ENCODE assay signal across 21 cellular contexts in the genomic region with DNA sequence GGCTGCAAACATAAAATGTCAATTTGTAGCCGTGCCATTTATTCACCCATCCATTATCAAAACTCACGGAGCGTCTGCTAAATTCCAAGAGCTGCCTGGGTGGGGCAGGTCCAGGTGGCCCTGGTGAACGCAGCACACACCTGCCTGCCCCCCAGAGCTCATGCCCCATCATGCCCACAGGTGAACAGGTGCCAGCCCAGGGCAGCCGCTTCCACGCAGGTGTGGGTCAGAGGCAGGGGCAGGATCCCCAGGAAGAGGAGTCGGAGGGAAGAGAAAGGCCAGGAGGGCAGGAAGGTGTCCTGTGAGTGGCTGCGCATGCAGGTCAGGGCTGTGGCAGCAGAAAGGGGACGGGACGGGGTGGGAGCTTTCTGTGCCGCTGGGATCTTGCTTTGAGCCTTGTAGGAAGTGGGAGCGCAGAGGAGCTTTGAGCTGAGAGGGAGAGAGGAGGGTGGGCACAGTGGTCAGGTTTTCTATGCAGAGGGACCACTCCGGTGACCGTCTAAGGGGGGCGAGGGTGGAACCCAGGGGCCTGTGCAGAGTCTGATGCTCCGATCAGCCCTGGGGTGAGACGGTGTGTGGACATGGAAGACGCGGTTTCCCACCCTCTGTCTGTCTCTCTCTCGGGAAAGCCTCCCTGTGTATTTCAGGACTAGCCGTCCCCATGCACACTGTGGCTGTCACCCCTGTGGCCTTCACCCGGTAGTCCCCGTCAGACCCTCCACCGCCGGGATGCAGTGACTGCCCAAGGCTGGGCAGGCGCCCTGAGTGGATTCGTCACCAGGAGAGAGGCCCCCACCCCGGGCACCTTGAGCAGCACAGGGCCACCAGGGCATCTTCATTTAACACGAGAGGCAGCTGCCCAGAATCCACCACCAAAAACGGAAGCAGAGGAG. TPM values are rescaled to one million over a fixed set of nuclear protein-coding genes. Genes with fewer than 3 reads are reported as not detected.
"Had no signal": no experiment of that assay in that cellular context is flagged by ENCODE, and none has a peak within 500 bp of the region (broad histone marks: within the 10 kb centered on the region; RNA-seq: fewer than 3 reads in every experiment).

No MANE protein-coding gene starts in this region.

- H3K9me3 ChIP-seq: gastrocnemius medialis, mucosa of descending colon, SK-N-SH, upper lobe of left lung had no signal

- H3K27me3 ChIP-seq: brain microvascular endothelial cell, upper lobe of left lung had no signal

- H3K4me3 Mint-ChIP-seq: activated CD4-positive, alpha-beta memory T cell treated with anti-CD3 and anti-CD28 coated beads for 36 hours; activated naive CD8-positive, alpha-beta T cell treated with anti-CD3 and anti-CD28 coated beads for 36 hours; activated T-cell treated with anti-CD3 and anti-CD28 coated beads, Interleukin-2, amount 50 U/mL, for 4 hours; memory B cell; naive thymus-derived CD4-positive, alpha-beta T cell; stimulated activated naive CD8-positive, alpha-beta T cell treated with anti-CD3 and anti-CD28 coated beads, Interleukin-15, Interleukin-2, amounts not matched to agents 100 ng/mL and 50 ng/mL, for 24 hours; T-cell had no signal

- H3K36me3 ChIP-seq: brain microvascular endothelial cell, gastrocnemius medialis, heart right ventricle, upper lobe of left lung had no signal

- H3K27me3 Mint-ChIP-seq: memory B cell had no signal

- H3K9me3 Mint-ChIP-seq: activated T-cell treated with anti-CD3 and anti-CD28 coated beads, Interleukin-2, amount 50 U/mL, for 4 hours; stimulated activated naive CD8-positive, alpha-beta T cell treated with anti-CD3 and anti-CD28 coated beads, Interleukin-15, Interleukin-2, amounts not matched to agents 100 ng/mL and 50 ng/mL, for 24 hours; T-cell had no signal

- H3K27ac ChIP-seq: brain microvascular endothelial cell, gastrocnemius medialis, heart right ventricle, upper lobe of left lung, VCaP had no signal

- H3K4me1 Mint-ChIP-seq: activated naive CD8-positive, alpha-beta T cell treated with anti-CD3 and anti-CD28 coated beads for 36 hours; naive thymus-derived CD4-positive, alpha-beta T cell; T-cell had no signal

- ATAC-seq: activated T-cell treated with anti-CD3 and anti-CD28 coated beads, Interleukin-2, amount 50 U/mL, for 4 hours; gastrocnemius medialis; heart right ventricle; mucosa of descending colon; naive thymus-derived CD4-positive, alpha-beta T cell; T-cell had no signal

- H3K36me3 Mint-ChIP-seq: activated CD4-positive, alpha-beta memory T cell treated with anti-CD3 and anti-CD28 coated beads for 36 hours; activated naive CD8-positive, alpha-beta T cell treated with anti-CD3 and anti-CD28 coated beads for 36 hours; memory B cell; naive thymus-derived CD4-positive, alpha-beta T cell; T-cell had no signal

- H3K4me1 ChIP-seq: gastrocnemius medialis, heart right ventricle, upper lobe of left lung had no signal

- H3K9ac ChIP-seq: SK-N-SH had no signal

- H3K4me3 ChIP-seq: gastrocnemius medialis, heart right ventricle, mucosa of descending colon, upper lobe of left lung had no signal

- DNase-seq: activated CD4-positive, alpha-beta memory T cell treated with anti-CD3 and anti-CD28 coated beads for 36 hours; activated CD4-positive, alpha-beta T cell treated with anti-CD3 and anti-CD28 coated beads for 1 hour; activated effector memory CD4-positive, alpha-beta T cell treated with Interleukin-2 at 50 U/mL for 16 hours; activated naive CD8-positive, alpha-beta T cell treated with anti-CD3 and anti-CD28 coated beads for 36 hours; activated T-cell treated with anti-CD3 and anti-CD28 coated beads, Interleukin-2, amount 50 U/mL, for 4 hours; brain microvascular endothelial cell; gastrocnemius medialis; naive thymus-derived CD4-positive, alpha-beta T cell; nucleus accumbens; SK-N-SH; small intestine; stimulated activated CD4-positive, alpha-beta T cell treated with anti-CD3 and anti-CD28 coated beads, Interleukin-4, amount 100 ng/mL, for 4 hours; stimulated activated CD8-positive, alpha-beta memory T cell treated with anti-CD3 and anti-CD28 coated beads, Interleukin-4, amount 100 ng/mL, for 48 hours; T-cell had no signal

- H3K27ac Mint-ChIP-seq: activated CD4-positive, alpha-beta memory T cell treated with anti-CD3 and anti-CD28 coated beads for 36 hours; activated naive CD8-positive, alpha-beta T cell treated with anti-CD3 and anti-CD28 coated beads for 36 hours; memory B cell; stimulated activated naive CD8-positive, alpha-beta T cell treated with anti-CD3 and anti-CD28 coated beads, Interleukin-15, Interleukin-2, amounts not matched to agents 100 ng/mL and 50 ng/mL, for 24 hours; T-cell had no signal

RNA-seq across cellular contexts. Expression of gene GALNT9, which starts 26.7 kb away (rescaled TPM):
- total RNA-seq: activated naive CD8-positive, alpha-beta T cell treated with anti-CD3 and anti-CD28 coated beads for 36 hours; epithelial cell of proximal tubule; gastrocnemius medialis; naive thymus-derived CD4-positive, alpha-beta T cell had no signal
- polyA plus RNA-seq: naive thymus-derived CD4-positive, alpha-beta T cell; SK-N-SH had no signal
